ENCODE assay signal across 28 cellular contexts in the genomic region with DNA sequence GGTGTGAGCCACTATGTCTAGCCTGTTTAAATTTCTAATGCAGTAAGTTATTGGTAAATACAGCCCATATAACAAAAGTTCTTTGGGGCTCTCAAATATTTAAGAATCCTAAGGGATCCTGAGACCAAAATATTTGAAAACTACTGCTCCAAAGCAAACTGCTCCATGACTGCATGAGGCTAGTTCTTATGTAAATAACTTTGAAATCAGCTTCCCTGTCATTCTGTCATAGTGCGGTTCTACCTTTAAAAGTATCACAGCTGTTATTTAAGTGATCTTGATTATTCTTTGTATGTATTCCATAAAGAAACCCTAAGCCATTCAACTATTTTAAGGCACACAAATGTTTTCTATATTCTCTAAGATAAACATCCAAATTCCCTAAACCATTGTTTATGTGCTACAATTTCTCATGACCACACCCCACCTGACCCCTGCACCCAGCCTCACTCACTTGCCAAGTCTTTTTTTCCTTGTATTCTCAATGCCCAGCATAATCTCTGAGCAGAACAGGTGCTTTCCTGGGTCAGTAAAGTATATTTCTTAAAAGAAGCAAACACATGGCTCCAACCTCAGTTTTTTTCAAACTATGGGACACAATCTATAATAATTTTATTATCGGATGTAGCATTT.
DNase-seq lines count a peak whose midpoint lies in the region; ATAC-seq, FAIRE-seq and TF ChIP-seq lines count a peak whose summit lies in the region.
"Had no signal": no experiment of that assay in that cellular context is flagged by ENCODE, and none has a peak within 500 bp of the region (broad histone marks: within the 10 kb centered on the region; RNA-seq: fewer than 3 reads in every experiment).

No MANE protein-coding gene starts in this region.

- no peak for TF ChIP-seq CTCF in A549 (IDR thresholded peaks at IDR 0.05)
- TF ChIP-seq CTCF in HFF-Myc (IDR thresholded peaks at IDR 0.05; ENCODE audit: low read depth, low read length, missing control alignments): no peak
- TF ChIP-seq CTCF in K562 (IDR thresholded peaks at IDR 0.05 in 2 of 3, conservative IDR thresholded peaks at IDR 0.05 in 1 of 3; ENCODE audit: insufficient read depth in 2 of 3, low read depth in 1 of 3, low read length in 3 of 3): no peak

- H3K27ac ChIP-seq in A549 (peak overlapping the region; percentile 81 to 84), K562 (ENCODE audit: extremely low read depth, low read depth, low read length) (peak overlapping the region; percentile 61)
- H3K27ac ChIP-seq: esophagus squamous epithelium, upper lobe of left lung had no signal

- no peak overlapping the region for H2AFZ ChIP-seq in K562 (ENCODE audit: low read depth, low read length)

- TF ChIP-seq EP300 in A549 (IDR thresholded peaks at IDR 0.05): no peak
- no peak for TF ChIP-seq EP300 in K562 (IDR thresholded peaks at IDR 0.05; ENCODE audit: low read length)

- H3K4me2 ChIP-seq in A549: peak overlapping the region; percentile 59
- no peak overlapping the region for H3K4me2 ChIP-seq in K562 (ENCODE audit: insufficient read depth, low read length)

- H3K36me3 ChIP-seq in K562 (ENCODE audit: control insufficient read depth, insufficient read depth, low read length): peaks cover 70% of the 10 kb centered on the region

- ATAC-seq in A549 (no peak), K562 (no peak), left colon (peak; percentile 95), HG03108 (IDR thresholded peaks at IDR 0.05; ENCODE audit: unreplicated experiment) (no peak)
- ATAC-seq: activated CD8-positive, alpha-beta memory T cell treated with anti-CD3 and anti-CD28 coated beads, Interleukin-2, amount 10 ng/mL, durations not matched to agents 7 days and 5 days; left ventricle myocardium superior; naive thymus-derived CD8-positive, alpha-beta T cell had no signal

- FAIRE-seq in A549 (lab: Jason Lieb, UNC) (no peak), K562 (lab: Jason Lieb, UNC) (no peak), GM12891 (lab: Jason Lieb, UNC) (no peak), frontal cortex (lab: Jason Lieb, UNC) (no peak)
- FAIRE-seq: GM18507 had no signal

- H3K9me3 ChIP-seq in A549 (no peaks in the 10 kb centered on the region), K562 (replicated peaks; ENCODE audit: control insufficient read depth, insufficient read depth, low read depth, low read length) (no peaks in the 10 kb centered on the region)
- H3K9me3 ChIP-seq: esophagus squamous epithelium, upper lobe of left lung had no signal

- BruUV-seq in K562 (replicated peaks; lab: Mats Ljungman, UMichigan): no TSS peak

- no peak for TF ChIP-seq POLR2A in A549 (IDR thresholded peaks at IDR 0.05; ENCODE audit: low read length)
- TF ChIP-seq POLR2A in K562 (conservative IDR thresholded peaks at IDR 0.05): no peak
- no peak for TF ChIP-seq POLR2A in GM12891 (IDR thresholded peaks at IDR 0.05; ENCODE audit: low read depth, low read length)

- DNase-seq in A549 (ENCODE audit: low read depth in 1 of 2, low spot score in 1 of 2) (peak in 1 of 2 experiments; percentile 37), HFF-Myc (ENCODE audit: extremely low read depth, low read depth) (peak; percentile 19), K562 (ENCODE audit: extremely low read depth in 1 of 4, low spot score in 3 of 4) (no peak), left colon (peak; percentile 45 to 47), GM12891 (ENCODE audit: insufficient read length, low spot score) (no peak), frontal cortex (ENCODE audit: low spot score in 2 of 2) (no peak), NCI-H2107 (lab: John Stamatoyannopoulos, UW) (no peak)
- DNase-seq: activated CD8-positive, alpha-beta memory T cell treated with anti-CD3 and anti-CD28 coated beads, Interleukin-2, amount 10 ng/mL, durations not matched to agents 7 days and 5 days; activated naive CD4-positive, alpha-beta T cell treated with Interleukin-2 at 50 U/mL for 16 hours; COR-L47; esophagus squamous epithelium; islet precursor cell; left ventricle myocardium superior; naive thymus-derived CD8-positive, alpha-beta T cell; NCI-H1105 treated with DMSO at 0.1 percent for 48 hours; NCI-H1930; NCI-H524 treated with DMSO at 0.1 percent for 48 hours; NK-92 treated with Interleukin-12 subunit alpha and Interleukin-12 subunit beta, amount 100 ng/mL, for 24 hours; nucleus accumbens; retina; SHP77; stimulated activated CD4-positive, alpha-beta T cell treated with anti-CD3 and anti-CD28 coated beads, Interleukin-2, amount 100 ng/mL, for 48 hours; SW 1271; T-helper 9 cell; upper lobe of left lung had no signal

- TF ChIP-seq RAD21 in A549 (conservative IDR thresholded peaks at IDR 0.05 in 1 of 2, IDR thresholded peaks at IDR 0.05 in 1 of 2): no peak
- TF ChIP-seq RAD21 in K562 (CRISPR knock-in tag; conservative IDR thresholded peaks at IDR 0.05 in 1 of 2, IDR thresholded peaks at IDR 0.05 in 1 of 2): no peak

- H3K4me3 ChIP-seq in A549: no peak overlapping the region
- no peak overlapping the region for H3K4me3 ChIP-seq in HFF-Myc (replicated peaks; ENCODE audit: low read depth, low read length)
- no peak overlapping the region for H3K4me3 ChIP-seq in K562
- H3K4me3 ChIP-seq: esophagus squamous epithelium, upper lobe of left lung had no signal

- no peaks in the 10 kb centered on the region for H3K9me1 ChIP-seq in K562 (ENCODE audit: control insufficient read depth, insufficient read depth, low read length)

- CTCF ChIA-PET in A549 (lab: Yijun Ruan, JAX) (no interaction called here), K562 (lab: Yijun Ruan, JAX; ENCODE audit: low intra/inter-chr PET ratio) (no interaction called here)

- no peaks in the 10 kb centered on the region for H4K20me1 ChIP-seq in K562 (replicated peaks; ENCODE audit: control insufficient read depth, insufficient read depth, low read length)

- POLR2A ChIA-PET in A549 (lab: Yijun Ruan, JAX): no interaction called here
- POLR2A ChIA-PET in K562 (lab: Yijun Ruan, JAX): interaction anchor here (0.7 to 1.4 kb wide), 2 partner anchors 9 to 12 kb away, joined by 3 to 5 read pairs; a partner anchor contains a TSS

- in situ Hi-C loops in K562 (cut with MboI): no loop called here

- intact Hi-C loops in K562 (cut with micrococcal nuclease): no loop called here
- intact Hi-C loops in left colon (cut with DNase I, micrococcal nuclease): no loop called here

- H3K27me3 ChIP-seq in K562 (ENCODE audit: control insufficient read depth in 2 of 2, insufficient read depth in 2 of 2, low read length in 2 of 2): no peaks in the 10 kb centered on the region
- H3K27me3 ChIP-seq: brain microvascular endothelial cell, esophagus squamous epithelium, upper lobe of left lung had no signal

- H3K79me2 ChIP-seq in K562 (ENCODE audit: control insufficient read depth, insufficient read depth, low read length): peaks cover 30% of the 10 kb centered on the region

- H3K4me1 ChIP-seq in A549 (peaks cover 21% of the 10 kb centered on the region), K562 (replicated peaks in 1 of 2; ENCODE audit: control insufficient read depth in 2 of 2, insufficient read depth in 2 of 2, low read length in 2 of 2) (peaks cover 5 to 16% of the 10 kb centered on the region in 2 experiments; a peak in 3 of 5 replicates)
- H3K4me1 ChIP-seq: esophagus squamous epithelium, upper lobe of left lung had no signal

- 57% methylated on average over 2 of the region's 2 CpGs for WGBS in A549 (ENCODE audit: missing lambda C conversion rate)
- 85% methylated on average over 2 of the region's 2 CpGs for WGBS in K562 (ENCODE audit: insufficient coverage, low coverage, missing lambda C conversion rate)

- peak overlapping the region in 1 of 2 experiments; percentile 30; a peak in 1 of 4 replicates for H3K9ac ChIP-seq in K562 (ENCODE audit: insufficient read depth in 1 of 2, low read depth in 2 of 2, low read length in 2 of 2)

TF ChIP-seq in A549, 52 proteins besides CTCF, POLR2A, EP300 and RAD21 (continues in another document):
- no peak for TF ChIP-seq RNF2 (IDR thresholded peaks at IDR 0.05; ENCODE audit: borderline replicate concordance, low read depth)
- TF ChIP-seq PHF8 (IDR thresholded peaks at IDR 0.05; ENCODE audit: borderline replicate concordance, low read depth): no peak
- TF ChIP-seq FOSB (CRISPR knock-in tag; IDR thresholded peaks at IDR 0.05): no peak
- TF ChIP-seq MAZ (IDR thresholded peaks at IDR 0.05; ENCODE audit: borderline replicate concordance, low read depth, low read length): no peak
- TF ChIP-seq, protein P1, sequence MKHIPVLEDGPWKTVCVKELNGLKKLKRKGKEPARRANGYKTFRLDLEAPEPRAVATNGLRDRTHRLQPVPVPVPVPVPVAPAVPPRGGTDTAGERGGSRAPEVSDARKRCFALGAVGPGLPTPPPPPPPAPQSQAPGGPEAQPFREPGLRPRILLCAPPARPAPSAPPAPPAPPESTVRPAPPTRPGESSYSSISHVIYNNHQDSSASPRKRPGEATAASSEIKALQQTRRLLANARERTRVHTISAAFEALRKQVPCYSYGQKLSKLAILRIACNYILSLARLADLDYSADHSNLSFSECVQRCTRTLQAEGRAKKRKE (CRISPR knock-in tag; IDR thresholded peaks at IDR 0.05; ENCODE audit: low read depth): no peak

TF ChIP-seq in K562, 482 proteins besides CTCF, POLR2A, EP300 and RAD21 (continues in another document):
- no peak for TF ChIP-seq HDAC3 (IDR thresholded peaks at IDR 0.05; ENCODE audit: borderline replicate concordance, partially characterized antibody)
- no peak for TF ChIP-seq ZNF41 (CRISPR knock-in tag; conservative IDR thresholded peaks at IDR 0.05)

TF ChIP-seq in GM12891, 5 proteins besides CTCF, POLR2A, EP300 and RAD21:
- no peak for TF ChIP-seq POLR2AphosphoS5 (IDR thresholded peaks at IDR 0.05; ENCODE audit: low read depth, low read length)
- TF ChIP-seq PAX5 (IDR thresholded peaks at IDR 0.05; ENCODE audit: insufficient read depth, low read length, severe bottlenecking): no peak
- TF ChIP-seq POU2F2 (IDR thresholded peaks at IDR 0.05; ENCODE audit: low read depth, low read length): no peak
- TF ChIP-seq SPI1 (IDR thresholded peaks at IDR 0.05; ENCODE audit: low read depth, low read length): no peak
- no peak for TF ChIP-seq TAF1 (IDR thresholded peaks at IDR 0.05; ENCODE audit: low read depth, low read length)
TF ChIP-seq in GM12891: peak in this region for 0.

Comparison
In these comparisons a context has a peak if more than half of its experiments do, and no peak if none do; other contexts are left out.
1. DNase-seq: peak in HFF-Myc (single experiment) and left colon (2 of 2); none in K562 (0 of 4), GM12891 (single experiment), frontal cortex (0 of 2) and NCI-H2107 (single experiment).